In the genomic region with DNA sequence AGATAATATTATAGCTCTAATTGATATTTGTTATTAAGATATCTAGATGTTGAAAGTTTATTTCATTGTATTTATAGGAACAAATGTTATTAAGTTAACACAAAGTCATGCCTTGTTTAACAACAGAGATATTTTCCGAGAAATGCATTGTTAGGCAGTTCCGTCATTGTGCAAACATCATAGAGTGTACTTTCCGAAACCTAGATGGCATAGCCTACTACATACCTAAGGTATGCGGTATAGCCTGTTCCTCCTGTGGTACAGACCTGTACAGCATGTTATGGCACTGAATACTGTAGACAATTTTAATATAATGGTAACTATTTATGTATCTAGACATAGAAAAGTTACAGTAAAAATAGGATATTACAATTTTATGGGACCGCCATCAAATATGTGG, we compare ENCODE assay signal across 1 cellular context.
TF ChIP-seq lines count a peak whose summit lies in the region.

No MANE protein-coding gene starts in this region.

TF ChIP-seq in HepG2, 621 proteins besides CTCF, POLR2A, EP300 and RAD21 (continued from another document):
- no peak for TF ChIP-seq ZBED4 (CRISPR knock-in tag; IDR thresholded peaks at IDR 0.05; ENCODE audit: borderline replicate concordance)
